In genomic region chr7:130369110-130369711, GRCh38 we compare ENCODE assay signal across 9 cellular contexts. TPM values are rescaled to one million over a fixed set of nuclear protein-coding genes. Genes with fewer than 3 reads are reported as not detected.
DNase-seq lines count a peak whose midpoint lies in the region; ATAC-seq and TF ChIP-seq lines count a peak whose summit lies in the region.
"Had no signal": no experiment of that assay in that cellular context is flagged by ENCODE, and none has a peak within 500 bp of the region (broad histone marks: within the 10 kb centered on the region; RNA-seq: fewer than 3 reads in every experiment).

No MANE protein-coding gene starts in this region.

- H3K27me3 Mint-ChIP-seq in HFFc6 (ENCODE audit: insufficient read depth), result peaks cover 5% of the 10 kb centered on the region
- H3K27me3 Mint-ChIP-seq in activated naive CD8-positive, alpha-beta T cell treated with anti-CD3 and anti-CD28 coated beads for 36 hours, result no peaks in the 10 kb centered on the region
- no peaks in the 10 kb centered on the region for H3K27me3 Mint-ChIP-seq in WTC11 (ENCODE audit: low read depth)

- CTCF ChIA-PET in WTC11 (lab: Charles Lee), result interaction anchor here (2.1 kb wide), 1 partner anchor 12 kb away, joined by 9 read pairs; the partner anchor contains the start of gene CPA1

- no peak overlapping the region for H3K4me3 ChIP-seq in right lobe of liver

- H3K27me3 ChIP-seq in right lobe of liver, result no peaks in the 10 kb centered on the region

- H3K36me3 ChIP-seq in right lobe of liver, result no peaks in the 10 kb centered on the region

- H3K4me1 ChIP-seq in right lobe of liver, result peaks cover 0 to 5% (median 0%) of the 10 kb centered on the region in 4 donors

- ATAC-seq in right lobe of liver (peak; percentile 63 to 84 (median 68)), WTC11 (no peak), GM21360 (IDR thresholded peaks at IDR 0.05; ENCODE audit: unreplicated experiment) (no peak)

- H3K4me3 Mint-ChIP-seq in HFFc6, result peak overlapping the region; percentile 41
- H3K4me3 Mint-ChIP-seq in activated naive CD8-positive, alpha-beta T cell treated with anti-CD3 and anti-CD28 coated beads for 36 hours, result peak overlapping the region; percentile 26
- no peak overlapping the region for H3K4me3 Mint-ChIP-seq in WTC11

- H3K36me3 Mint-ChIP-seq in HFFc6 (ENCODE audit: low read depth) (peaks cover 5% of the 10 kb centered on the region), WTC11 (peaks cover 3% of the 10 kb centered on the region; the same call in 1 of the 2 replicates)
- H3K36me3 Mint-ChIP-seq in activated naive CD8-positive, alpha-beta T cell treated with anti-CD3 and anti-CD28 coated beads for 36 hours, result peaks cover 6% of the 10 kb centered on the region

- POLR2A ChIA-PET in WTC11 (lab: Charles Lee), result no interaction called here

- H3K9me3 ChIP-seq in right lobe of liver, result no peaks in the 10 kb centered on the region

- DNase-seq in AG08396 (ENCODE audit: low spot score) (peak; percentile 65), HFFc6 (peak; percentile 37), right lobe of liver (peak in 2 of 3 donors; percentile 33 to 48), NCI-H446 treated with DMSO at 0.1 percent for 48 hours (lab: John Stamatoyannopoulos, UW) (no peak), NCI-H1436 (lab: John Stamatoyannopoulos, UW) (no peak), WTC11 (ENCODE audit: low spot score) (no peak)
- DNase-seq in activated naive CD8-positive, alpha-beta T cell treated with anti-CD3 and anti-CD28 coated beads for 36 hours, result peak; percentile 28
- DNase-seq: MM.1S had no signal

- H3K27ac ChIP-seq in right lobe of liver, result peak overlapping the region in 1 of 3 donors; percentile 36

- TF ChIP-seq POLR2A in right lobe of liver (IDR thresholded peaks at IDR 0.05), result no peak

- H3K9me3 Mint-ChIP-seq in HFFc6 (no peaks in the 10 kb centered on the region), WTC11 (peaks cover 5% of the 10 kb centered on the region)
- peaks cover 2% of the 10 kb centered on the region for H3K9me3 Mint-ChIP-seq in activated naive CD8-positive, alpha-beta T cell treated with anti-CD3 and anti-CD28 coated beads for 36 hours

- no peak for TF ChIP-seq CTCF in HFFc6 (IDR thresholded peaks at IDR 0.05)
- no peak for TF ChIP-seq CTCF in right lobe of liver (IDR thresholded peaks at IDR 0.05)
- TF ChIP-seq CTCF in WTC11 (IDR thresholded peaks at IDR 0.05), result no peak

- 13% methylated on average over 6 of the region's 10 CpGs for WGBS in right lobe of liver (ENCODE audit: insufficient coverage, low coverage, low lambda C conversion rate, missing lambda C conversion rate)

- H3K27ac Mint-ChIP-seq in HFFc6 (peak overlapping the region; percentile 50), WTC11 (no peak overlapping the region)
- peak overlapping the region; percentile 84 for H3K27ac Mint-ChIP-seq in activated naive CD8-positive, alpha-beta T cell treated with anti-CD3 and anti-CD28 coated beads for 36 hours

- intact Hi-C loops in right lobe of liver (cut with DNase I), result no loop called here

- H3K4me1 Mint-ChIP-seq in HFFc6 (ENCODE audit: low read depth), result peaks cover 90% of the 10 kb centered on the region
- H3K4me1 Mint-ChIP-seq in activated naive CD8-positive, alpha-beta T cell treated with anti-CD3 and anti-CD28 coated beads for 36 hours, result peaks cover 46% of the 10 kb centered on the region
- H3K4me1 Mint-ChIP-seq in WTC11, result peaks cover 35% of the 10 kb centered on the region

TF ChIP-seq in WTC11, 78 proteins besides CTCF, POLR2A, EP300 and RAD21 (continues in another document):
- TF ChIP-seq E2F4 (CRISPR knock-in tag; IDR thresholded peaks at IDR 0.05; ENCODE audit: borderline replicate concordance, low read depth) (no peak), ETV6 (CRISPR knock-in tag; IDR thresholded peaks at IDR 0.05) (no peak), AFF4 (CRISPR knock-in tag; IDR thresholded peaks at IDR 0.05; ENCODE audit: borderline replicate concordance) (no peak), HMGXB4 (CRISPR knock-in tag; IDR thresholded peaks at IDR 0.05) (no peak), ZNF219 (CRISPR knock-in tag; IDR thresholded peaks at IDR 0.05; ENCODE audit: borderline replicate concordance) (no peak), ZNF425 (CRISPR knock-in tag; conservative IDR thresholded peaks at IDR 0.05) (no peak)

RNA-seq across cellular contexts. Expression of gene CPA1, which starts 11.1 kb away (rescaled TPM):
- total RNA-seq in HFFc6 (2021; fragmentation: NEBNext Ultra II Directional; extraction: Animal tissue kit (Norgen Biotek cat#: 25700)), result not detected
- not detected for total RNA-seq in activated naive CD8-positive, alpha-beta T cell treated with anti-CD3 and anti-CD28 coated beads for 36 hours
- total RNA-seq in right lobe of liver, result not detected
- 7.9 to 14.0 TPM (median 8.9 TPM) in 3 replicates for total RNA-seq in WTC11 (2021)

RNA-seq across cellular contexts. Expression of gene CPA5, which starts 24.6 kb away (rescaled TPM):
- not detected for total RNA-seq in HFFc6 (2021; fragmentation: NEBNext Ultra II Directional; extraction: Animal tissue kit (Norgen Biotek cat#: 25700))
- total RNA-seq in activated naive CD8-positive, alpha-beta T cell treated with anti-CD3 and anti-CD28 coated beads for 36 hours, result 1 to 10 TPM; 3.5 to 3.6 TPM
- total RNA-seq in right lobe of liver (not detected), WTC11 (2021) (not detected in 3 replicates)

Comparison
In these comparisons a context has a peak if more than half of its experiments do, and no peak if none do; other contexts are left out.
1. DNase-seq: peak in AG08396 (single experiment), HFFc6 (single experiment), activated naive CD8-positive, alpha-beta T cell treated with anti-CD3 and anti-CD28 coated beads for 36 hours (single experiment) and right lobe of liver (2 of 3); none in NCI-H446 treated with DMSO at 0.1 percent for 48 hours (single experiment), NCI-H1436 (single experiment) and WTC11 (single experiment).
2. ATAC-seq: peak in right lobe of liver (4 of 4); none in WTC11 (single experiment) and GM21360 (single experiment).